24 cellular contexts compared by ENCODE assay signal in the genomic region with DNA sequence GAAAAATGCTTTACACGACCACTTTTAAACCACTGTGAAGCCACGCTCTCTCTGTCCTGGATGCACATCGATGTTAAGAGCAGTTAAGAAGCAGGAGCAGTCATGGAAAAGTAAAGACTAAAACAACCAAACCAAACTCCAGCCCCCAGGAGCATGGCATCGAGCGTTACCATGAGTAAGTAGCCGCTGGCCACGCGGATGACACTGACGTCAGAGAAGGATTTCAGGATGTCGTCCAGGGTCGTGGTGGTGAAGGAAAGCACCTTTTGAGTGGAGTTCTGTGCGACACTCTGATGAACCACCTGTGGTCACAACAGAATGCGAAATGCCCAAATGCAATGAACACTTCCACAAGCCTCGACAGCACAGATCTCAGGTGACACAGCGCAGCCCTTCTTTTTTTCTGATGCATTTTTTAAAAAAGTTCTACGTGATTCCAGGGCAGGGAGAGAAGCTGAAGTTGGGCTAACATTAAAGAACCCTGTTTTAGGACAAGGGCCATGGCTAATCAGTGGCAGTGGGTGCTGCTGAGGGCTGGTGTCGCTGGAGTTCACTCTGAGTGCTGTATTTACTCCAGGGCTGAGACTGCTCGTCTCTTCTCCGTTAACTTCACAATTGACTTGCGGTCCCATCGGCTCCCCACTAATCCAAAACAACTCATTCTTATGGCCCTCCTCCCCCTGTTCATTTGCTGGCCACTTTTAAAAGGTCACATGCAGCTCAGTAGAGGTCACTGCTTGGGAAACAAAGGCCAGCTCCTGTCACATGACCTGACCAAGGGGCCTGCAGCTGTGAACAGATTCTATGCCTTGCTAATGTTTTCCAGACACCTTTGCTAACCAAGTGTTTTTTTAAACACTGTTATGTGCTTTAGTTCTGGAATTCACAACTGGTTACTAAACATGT. TPM values are rescaled to one million over a fixed set of nuclear protein-coding genes. Genes with fewer than 3 reads are reported as not detected.
DNase-seq lines count a peak whose midpoint lies in the region; ATAC-seq and TF ChIP-seq lines count a peak whose summit lies in the region.
"Had no signal": no experiment of that assay in that cellular context is flagged by ENCODE, and none has a peak within 500 bp of the region (broad histone marks: within the 10 kb centered on the region; RNA-seq: fewer than 3 reads in every experiment).

No MANE protein-coding gene starts in this region.

- no peaks in the 10 kb centered on the region for H3K9me3 Mint-ChIP-seq in activated naive CD4-positive, alpha-beta T cell treated with anti-CD3 and anti-CD28 coated beads, Interleukin-2, amount 50 U/mL, for 72 hours
- H3K9me3 Mint-ChIP-seq: activated T-cell treated with anti-CD3 and anti-CD28 coated beads, Interleukin-2, amount 50 U/mL, for 24 hours; dendritic cell treated with granulocyte-macrophage colony-stimulating factor and Interleukin-4, amounts not matched to agents 40 ng/mL and 50 ng/mL, for 4 days; stimulated activated naive B cell treated with anti-CD40 and anti-IgM and Interleukin-4, amounts not matched to agents 10 μg/mL and 1 μg/mL and 100 μg/mL, for 72 hours had no signal

- TF ChIP-seq EP300 in gastroesophageal sphincter (IDR thresholded peaks at IDR 0.05): no peak

- H3K9me3 ChIP-seq in HUES48 (ENCODE audit: control insufficient read depth, insufficient read depth, low read length) (no peaks in the 10 kb centered on the region), neuronal stem cell (replicated peaks in 1 of 2; ENCODE audit: control insufficient read depth in 2 of 2, insufficient read depth in 1 of 2, low read depth in 1 of 2, low read length in 2 of 2) (peaks cover 0 to 2% of the 10 kb centered on the region in 2 donors), aorta (ENCODE audit: control insufficient read depth, low read length) (no peaks in the 10 kb centered on the region), gastroesophageal sphincter (no peaks in the 10 kb centered on the region)
- H3K9me3 ChIP-seq: neutrophil, SJSA1 had no signal

- H3K27ac ChIP-seq in HUES48 (ENCODE audit: low read depth, low read length): peak overlapping the region; percentile 54
- peak overlapping the region; percentile 86 for H3K27ac ChIP-seq in cingulate gyrus (ENCODE audit: low read depth, low read length)
- H3K27ac ChIP-seq in neuronal stem cell (replicated peaks; ENCODE audit: low read length): peak overlapping the region; percentile 41
- H3K27ac ChIP-seq in aorta (ENCODE audit: low read depth in 1 of 2, low read length in 2 of 2): no peak overlapping the region
- H3K27ac ChIP-seq in gastroesophageal sphincter: no peak overlapping the region
- H3K27ac ChIP-seq: HL-60, neutrophil, SJSA1 had no signal

- intact Hi-C loops in aorta (cut with DNase I): no loop called here

- H3K27me3 ChIP-seq in HUES48 (ENCODE audit: control insufficient read depth, insufficient read depth, low read length): no peaks in the 10 kb centered on the region
- no peaks in the 10 kb centered on the region for H3K27me3 ChIP-seq in neuronal stem cell (ENCODE audit: control insufficient read depth in 3 of 3, insufficient read depth in 3 of 3, low read depth in 1 of 3, low read length in 3 of 3)
- H3K27me3 ChIP-seq in aorta (ENCODE audit: control insufficient read depth in 1 of 2, insufficient read depth in 2 of 2, low read length in 1 of 2): no peaks in the 10 kb centered on the region
- no peaks in the 10 kb centered on the region for H3K27me3 ChIP-seq in gastroesophageal sphincter
- H3K27me3 ChIP-seq: SJSA1 had no signal

- no peak overlapping the region for H3K27ac Mint-ChIP-seq in activated naive CD4-positive, alpha-beta T cell treated with anti-CD3 and anti-CD28 coated beads, Interleukin-2, amount 50 U/mL, for 72 hours
- H3K27ac Mint-ChIP-seq: activated CD4-positive, alpha-beta T cell treated with anti-CD3 and anti-CD28 coated beads for 36 hours; activated T-cell treated with anti-CD3 and anti-CD28 coated beads, Interleukin-2, amount 50 U/mL, for 24 hours; dendritic cell treated with granulocyte-macrophage colony-stimulating factor and Interleukin-4, amounts not matched to agents 40 ng/mL and 50 ng/mL, for 4 days; stimulated activated naive B cell treated with anti-CD40 and anti-IgM and Interleukin-4, amounts not matched to agents 10 μg/mL and 1 μg/mL and 100 μg/mL, for 72 hours had no signal

- no CpG with 5 or more reads among the region's 21 CpGs for WGBS in neuronal stem cell (ENCODE audit: extremely low coverage in 2 of 2, insufficient read length in 2 of 2, insufficient replicate concordance in 1 of 2), 2 donors
- WGBS in aorta, 2 donors: 90 to 94% methylated on average over 21 of the region's 21 CpGs
- WGBS in gastroesophageal sphincter (ENCODE audit: low coverage in 1 of 2), 2 donors: 85 to 92% methylated on average over 16 to 18 of the region's 21 CpGs

- no peak overlapping the region for H3K18ac ChIP-seq in neuronal stem cell (ENCODE audit: low read length)

- H2AFZ ChIP-seq in neuronal stem cell (ENCODE audit: low read length): no peak overlapping the region

- DNase-seq in hippocampal formation (lab: John Stamatoyannopoulos, UW): peak; percentile 25 to 40
- DNase-seq in neuronal stem cell (ENCODE audit: low spot score): peak; percentile 69
- no peak for DNase-seq in activated T-cell treated with anti-CD3 and anti-CD28 coated beads for 4 hours
- no peak for DNase-seq in aorta
- DNase-seq in activated naive CD4-positive, alpha-beta T cell treated with anti-CD3 and anti-CD28 coated beads, Interleukin-2, amount 50 U/mL, for 72 hours (ENCODE audit: low spot score in 2 of 2): no peak
- DNase-seq: activated CD4-positive, alpha-beta T cell treated with anti-CD3 and anti-CD28 coated beads for 36 hours; activated CD8-positive, alpha-beta memory T cell treated with anti-CD3 and anti-CD28 coated beads for 24 hours; activated T-cell treated with anti-CD3 and anti-CD28 coated beads, Interleukin-2, amount 50 U/mL, for 24 hours; Calu3; DND-41; NCI-H1092; NCI-H187 treated with DMSO at 0.1 percent for 48 hours; NCI-H526 treated with DMSO at 0.1 percent for 48 hours; stimulated activated CD4-positive, alpha-beta T cell treated with anti-CD3 and anti-CD28 coated beads, Interleukin-4, amount 100 ng/mL, for 1 hour; stimulated activated naive B cell treated with anti-CD40 and anti-IgM and Interleukin-4, amounts not matched to agents 10 μg/mL and 1 μg/mL and 100 μg/mL, for 72 hours; T-helper 1 cell had no signal

- no peak overlapping the region for H3K4ac ChIP-seq in neuronal stem cell (ENCODE audit: low read length)

- ATAC-seq in aorta (ENCODE audit: low FRiP score) (no peak), gastroesophageal sphincter (no peak)
- ATAC-seq in activated naive CD4-positive, alpha-beta T cell treated with anti-CD3 and anti-CD28 coated beads, Interleukin-2, amount 50 U/mL, for 72 hours: no peak
- ATAC-seq: activated CD4-positive, alpha-beta T cell treated with anti-CD3 and anti-CD28 coated beads for 36 hours; HCT116; stimulated activated naive B cell treated with anti-CD40 and anti-IgM and Interleukin-4, amounts not matched to agents 10 μg/mL and 1 μg/mL and 100 μg/mL, for 72 hours had no signal

- peaks cover 35% of the 10 kb centered on the region for H3K4me1 ChIP-seq in HUES48 (ENCODE audit: control insufficient read depth, insufficient read depth, low read length)
- peaks cover 24 to 50% of the 10 kb centered on the region in 2 donors for H3K4me1 ChIP-seq in neuronal stem cell (ENCODE audit: control insufficient read depth in 2 of 2, insufficient read depth in 1 of 2, low read depth in 1 of 2, low read length in 2 of 2)
- H3K4me1 ChIP-seq in aorta (ENCODE audit: control insufficient read depth in 1 of 2, insufficient read depth in 2 of 2, low read length in 2 of 2): no peaks in the 10 kb centered on the region
- H3K4me1 ChIP-seq in gastroesophageal sphincter: peaks cover 0 to 4% (median 0%) of the 10 kb centered on the region in 3 donors

- H3K4me3 ChIP-seq in HUES48 (ENCODE audit: low read depth, low read length): no peak overlapping the region
- no peak overlapping the region for H3K4me3 ChIP-seq in neuronal stem cell (ENCODE audit: low read length in 2 of 2)
- no peak overlapping the region for H3K4me3 ChIP-seq in aorta (ENCODE audit: low read length in 2 of 2)
- no peak overlapping the region for H3K4me3 ChIP-seq in gastroesophageal sphincter
- H3K4me3 ChIP-seq: SJSA1 had no signal

- no peak overlapping the region for H4K91ac ChIP-seq in neuronal stem cell (ENCODE audit: low read depth, low read length, poor library complexity)

- H3K36me3 ChIP-seq in HUES48 (ENCODE audit: control insufficient read depth, insufficient read depth, low read length) (peaks cover 80% of the 10 kb centered on the region), neuronal stem cell (replicated peaks in 1 of 2; ENCODE audit: control insufficient read depth in 2 of 2, insufficient read depth in 2 of 2, low read length in 2 of 2) (peaks cover 34 to 98% of the 10 kb centered on the region in 2 donors), aorta (ENCODE audit: control insufficient read depth in 1 of 2, insufficient read depth in 2 of 2, low read length in 1 of 2) (peaks cover 4 to 13% of the 10 kb centered on the region in 2 donors), gastroesophageal sphincter (peaks cover 0 to 81% of the 10 kb centered on the region in 2 donors)
- H3K36me3 ChIP-seq: neutrophil had no signal

- no peak overlapping the region for H4K8ac ChIP-seq in neuronal stem cell (ENCODE audit: low read depth, low read length)

- H3K23ac ChIP-seq in neuronal stem cell (ENCODE audit: low read depth, low read length, poor library complexity): no peak overlapping the region

- H2BK15ac ChIP-seq in neuronal stem cell (ENCODE audit: low read length): no peak overlapping the region

- no peak overlapping the region for H2BK120ac ChIP-seq in neuronal stem cell (ENCODE audit: low read depth, low read length)

- H3K9ac ChIP-seq in HUES48 (ENCODE audit: low read depth, low read length) (no peak overlapping the region), neuronal stem cell (ENCODE audit: low read depth, low read length, poor library complexity) (no peak overlapping the region)

- peaks cover 2% of the 10 kb centered on the region for H3K79me1 ChIP-seq in neuronal stem cell (ENCODE audit: low read depth, low read length)

- TF ChIP-seq CTCF in gastroesophageal sphincter (IDR thresholded peaks at IDR 0.05): no peak

- TF ChIP-seq POLR2A in gastroesophageal sphincter (IDR thresholded peaks at IDR 0.05): no peak

- peaks cover 0 to 10% of the 10 kb centered on the region in 2 donors for H3K36me3 Mint-ChIP-seq in activated naive CD4-positive, alpha-beta T cell treated with anti-CD3 and anti-CD28 coated beads, Interleukin-2, amount 50 U/mL, for 72 hours

- H2AK5ac ChIP-seq in neuronal stem cell (ENCODE audit: low read depth, low read length): no peak overlapping the region

- H2BK5ac ChIP-seq in neuronal stem cell (ENCODE audit: low read length): no peak overlapping the region

- H3K4me2 ChIP-seq in neuronal stem cell (ENCODE audit: insufficient read depth, low read length, poor library complexity, severe bottlenecking): no peak overlapping the region

- no peak overlapping the region for H2BK12ac ChIP-seq in neuronal stem cell (ENCODE audit: low read length)

- no peak overlapping the region for H3K14ac ChIP-seq in neuronal stem cell (ENCODE audit: low read length)

RNA-seq across cellular contexts. Expression of a gene that starts 38.6 kb away (rescaled TPM):
- 18.4 TPM for polyA plus RNA-seq in neuronal stem cell (2013, experiment 1 of 2)
- polyA plus RNA-seq in neuronal stem cell (2013, experiment 2 of 2): 18.9 TPM
- total RNA-seq in aorta (10 to 100 TPM in 1 of 2 donors, 1 to 10 TPM in 1; 9.0 to 36.0 TPM), gastroesophageal sphincter (10 to 100 TPM; 12.5 to 20.3 (median 15.5) TPM)
- 10 to 100 TPM in 1 of 2 donors, 1 to 10 TPM in 1; 5.1 to 11.0 TPM for polyA plus RNA-seq in aorta
- 1 to 10 TPM; 2.7 to 7.9 TPM for total RNA-seq in activated naive CD4-positive, alpha-beta T cell treated with anti-CD3 and anti-CD28 coated beads, Interleukin-2, amount 50 U/mL, for 72 hours

Comparison
In these comparisons a context has a peak if more than half of its experiments do, and no peak if none do; other contexts are left out.
1. H3K27ac ChIP-seq: peak in HUES48 (single experiment), cingulate gyrus (single experiment) and neuronal stem cell (single experiment); none in aorta (0 of 2) and gastroesophageal sphincter (0 of 4).
2. DNase-seq: peak in hippocampal formation (2 of 2) and neuronal stem cell (single experiment); none in activated T-cell treated with anti-CD3 and anti-CD28 coated beads for 4 hours (single experiment), aorta (0 of 2) and activated naive CD4-positive, alpha-beta T cell treated with anti-CD3 and anti-CD28 coated beads, Interleukin-2, amount 50 U/mL, for 72 hours (0 of 2).